26 cellular contexts compared by ENCODE assay signal in the genomic region with DNA sequence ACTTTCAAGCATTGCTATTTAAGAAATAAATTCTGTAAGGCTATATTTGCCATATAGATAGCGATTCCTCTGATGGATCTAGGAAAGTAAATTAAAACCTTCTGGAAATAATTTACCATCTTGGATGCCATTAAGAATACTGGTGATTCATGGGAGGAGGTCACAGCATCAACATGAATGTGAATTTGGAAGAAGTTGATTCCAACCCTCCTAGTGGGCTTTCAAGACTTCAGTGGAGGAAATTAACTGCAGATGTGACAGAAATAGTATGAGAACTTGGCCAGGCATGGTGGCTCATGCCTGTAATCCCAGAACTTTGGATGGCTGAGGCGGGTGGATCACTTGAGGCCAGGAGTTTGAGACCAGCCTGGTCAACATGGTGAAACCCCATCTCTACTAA. TPM values are rescaled to one million over a fixed set of nuclear protein-coding genes. Genes with fewer than 3 reads are reported as not detected.
DNase-seq lines count a peak whose midpoint lies in the region; ATAC-seq and TF ChIP-seq lines count a peak whose summit lies in the region.
"Had no signal": no experiment of that assay in that cellular context is flagged by ENCODE, and none has a peak within 500 bp of the region (broad histone marks: within the 10 kb centered on the region; RNA-seq: fewer than 3 reads in every experiment).

No MANE protein-coding gene starts in this region.

- intact Hi-C loops in CD4-positive, alpha-beta memory T cell (cut with micrococcal nuclease), result no loop called here

- no peaks in the 10 kb centered on the region for H3K9me3 ChIP-seq in T-helper 17 cell (ENCODE audit: control insufficient read depth, low read length, poor library complexity, severe bottlenecking)
- H3K9me3 ChIP-seq in CD4-positive, alpha-beta memory T cell (ENCODE audit: control insufficient read depth in 1 of 2, low read length in 2 of 2), result no peaks in the 10 kb centered on the region
- H3K9me3 ChIP-seq: thyroid gland had no signal

- no peak overlapping the region for H3K4me3 ChIP-seq in CD4-positive, alpha-beta memory T cell (ENCODE audit: low read length in 2 of 2)
- H3K4me3 ChIP-seq: cardiac muscle cell, thyroid gland had no signal

- no peaks in the 10 kb centered on the region for H3K27me3 ChIP-seq in CD4-positive, alpha-beta memory T cell (ENCODE audit: insufficient read depth, low read length)
- H3K27me3 ChIP-seq: cardiac muscle cell, thyroid gland had no signal

- H3K27me3 Mint-ChIP-seq in T-helper 17 cell, result no peaks in the 10 kb centered on the region
- no peaks in the 10 kb centered on the region for H3K27me3 Mint-ChIP-seq in CD4-positive, alpha-beta memory T cell
- H3K27me3 Mint-ChIP-seq: activated B cell treated with CpG ODN at 0.5 μM for 24 hours; memory B cell; progenitor cell of endocrine pancreas; stimulated activated naive CD8-positive, alpha-beta T cell treated with anti-CD3 and anti-CD28 coated beads, Interleukin-15, Interleukin-2, amounts not matched to agents 100 ng/mL and 50 ng/mL, for 24 hours had no signal

- no peak for TF ChIP-seq CTCF in AG09319 (IDR thresholded peaks at IDR 0.05; ENCODE audit: low read depth, low read length)

- CTCF ChIA-PET in CD4-positive, alpha-beta memory T cell (lab: Charles Lee; ENCODE audit: partially characterized antibody), result interaction anchor here (1.0 kb wide), 1 partner anchor 230 kb away, joined by 3 read pairs; no protein-coding TSS in a partner anchor

- no peaks in the 10 kb centered on the region for H3K4me1 ChIP-seq in CD4-positive, alpha-beta memory T cell (ENCODE audit: insufficient read depth, low read length)
- H3K4me1 ChIP-seq: thyroid gland had no signal

- H3K9me3 Mint-ChIP-seq in CD4-positive, alpha-beta memory T cell, result no peaks in the 10 kb centered on the region
- H3K9me3 Mint-ChIP-seq: activated B cell treated with CpG ODN at 0.5 μM for 24 hours; memory B cell; stimulated activated naive CD8-positive, alpha-beta T cell treated with anti-CD3 and anti-CD28 coated beads, Interleukin-15, Interleukin-2, amounts not matched to agents 100 ng/mL and 50 ng/mL, for 24 hours had no signal

- DNase-seq in AG09319 (ENCODE audit: extremely low read depth, low read depth) (peak; percentile 90), GM03348 (ENCODE audit: low spot score) (peak; percentile 48), T-helper 17 cell (no peak), fibroblast of the conjunctiva (ENCODE audit: low read depth) (peak; percentile 81), SHP77 (lab: John Stamatoyannopoulos, UW) (no peak), UCSD-AML1 (lab: John Stamatoyannopoulos, UW; ENCODE audit: unreplicated experiment) (no peak)
- no peak for DNase-seq in CD4-positive, alpha-beta memory T cell
- DNase-seq: activated B cell treated with CpG ODN at 0.5 μM for 24 hours; activated CD4-positive, alpha-beta T cell treated with anti-CD3 and anti-CD28 coated beads, Interleukin-2, amount 50 U/mL, for 48 hours; activated naive CD4-positive, alpha-beta T cell; cortex of kidney; DMS79; H7; left cardiac atrium; NCI-H1694 treated with DMSO at 0.1 percent for 48 hours; NCI-H526; T-helper 9 cell; thyroid gland had no signal

- peaks cover 23% of the 10 kb centered on the region for H3K36me3 ChIP-seq in CD4-positive, alpha-beta memory T cell (ENCODE audit: insufficient read depth, low read length)

- peaks cover 4% of the 10 kb centered on the region for H3K4me1 Mint-ChIP-seq in T-helper 17 cell
- H3K4me1 Mint-ChIP-seq in CD4-positive, alpha-beta memory T cell, result peaks cover 0 to 2% (median 0%) of the 10 kb centered on the region in 4 donors
- H3K4me1 Mint-ChIP-seq: memory B cell had no signal

- peaks cover 13% of the 10 kb centered on the region for H3K36me3 Mint-ChIP-seq in T-helper 17 cell (ENCODE audit: low read depth)
- H3K36me3 Mint-ChIP-seq in CD4-positive, alpha-beta memory T cell, result peaks cover 61 to 71% of the 10 kb centered on the region in 2 donors

- no peak overlapping the region for H3K4me3 Mint-ChIP-seq in T-helper 17 cell
- no peak overlapping the region for H3K4me3 Mint-ChIP-seq in CD4-positive, alpha-beta memory T cell
- H3K4me3 Mint-ChIP-seq: activated B cell treated with CpG ODN at 0.5 μM for 24 hours; memory B cell; stimulated activated naive CD8-positive, alpha-beta T cell treated with anti-CD3 and anti-CD28 coated beads, Interleukin-15, Interleukin-2, amounts not matched to agents 100 ng/mL and 50 ng/mL, for 24 hours had no signal

- no peak overlapping the region for H3K27ac ChIP-seq in CD4-positive, alpha-beta memory T cell (ENCODE audit: low read depth, low read length)
- H3K27ac ChIP-seq: cardiac muscle cell, thyroid gland had no signal

- ATAC-seq in T-helper 17 cell, result no peak
- ATAC-seq: left cardiac atrium, sciatic nerve had no signal

- H3K27ac Mint-ChIP-seq in T-helper 17 cell, result peak overlapping the region; percentile 75
- H3K27ac Mint-ChIP-seq in CD4-positive, alpha-beta memory T cell, result no peak overlapping the region
- H3K27ac Mint-ChIP-seq: activated B cell treated with CpG ODN at 0.5 μM for 24 hours, memory B cell, progenitor cell of endocrine pancreas had no signal

- POLR2A ChIA-PET in CD4-positive, alpha-beta memory T cell (lab: Charles Lee; ENCODE audit: partially characterized antibody), result no interaction called here

RNA-seq across cellular contexts. Expression of gene XNDC1N, which starts 14.3 kb away (rescaled TPM):
- 10 to 100 TPM; 16.4 to 16.6 TPM for total RNA-seq in T-helper 17 cell
- 10 to 100 TPM; 25.3 to 26.2 TPM for total RNA-seq in CD4-positive, alpha-beta memory T cell
- 1 to 10 TPM; 4.3 to 4.6 TPM for polyA plus RNA-seq in CD4-positive, alpha-beta memory T cell

RNA-seq across cellular contexts. Expression of gene RNF121, which starts 14.7 kb away (rescaled TPM):
- 10 to 100 TPM; 15.7 to 23.4 TPM for total RNA-seq in T-helper 17 cell
- total RNA-seq in CD4-positive, alpha-beta memory T cell, result 10 to 100 TPM; 28.0 to 33.0 TPM
- polyA plus RNA-seq in CD4-positive, alpha-beta memory T cell, result 1 to 10 TPM; 7.5 to 8.2 TPM

RNA-seq across cellular contexts. Expression of gene DEFB131B, which starts 35.9 kb away (rescaled TPM):
- total RNA-seq in T-helper 17 cell, result not detected
- not detected for total RNA-seq in CD4-positive, alpha-beta memory T cell
- polyA plus RNA-seq in CD4-positive, alpha-beta memory T cell, result not detected
- total RNA-seq: activated B cell treated with CpG ODN at 0.5 μM for 24 hours, cardiac muscle cell, fibroblast of lung, H7, left cardiac atrium, LHCN-M2, progenitor cell of endocrine pancreas, sciatic nerve, thyroid gland had no signal
- polyA plus RNA-seq: AG04450, cardiac muscle cell, fibroblast of lung had no signal

Comparison
In these comparisons a context has a peak if more than half of its experiments do, and no peak if none do; other contexts are left out.
1. DNase-seq: peak in AG09319 (single experiment), GM03348 (single experiment) and fibroblast of the conjunctiva (single experiment); none in T-helper 17 cell (0 of 3), SHP77 (0 of 2), CD4-positive, alpha-beta memory T cell (0 of 5) and UCSD-AML1 (single experiment).